Comparison of ENCODE assay signal across 25 cellular contexts in the genomic region with DNA sequence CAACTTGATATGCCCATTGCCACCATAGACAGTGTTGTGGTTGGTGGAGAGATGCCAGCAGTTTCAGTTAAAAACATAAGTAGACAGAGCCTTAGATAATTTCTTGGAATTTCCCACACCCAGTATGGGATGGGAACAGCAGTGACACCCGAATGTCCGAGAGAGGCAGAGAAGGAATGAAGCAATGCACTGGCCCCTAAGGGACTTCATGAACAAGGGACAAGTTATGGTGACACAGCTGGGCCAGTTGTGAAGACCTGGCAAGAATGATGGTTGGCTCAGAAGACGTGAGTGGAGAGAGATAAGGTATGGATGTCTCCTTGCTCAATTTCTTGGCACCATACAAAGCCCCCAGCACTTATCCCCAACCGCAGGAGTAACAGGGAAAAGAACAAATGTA.
"Had no signal": no experiment of that assay in that cellular context is flagged by ENCODE, and none has a peak within 500 bp of the region (broad histone marks: within the 10 kb centered on the region; RNA-seq: fewer than 3 reads in every experiment).

No MANE protein-coding gene starts in this region.

- H3K9me3 ChIP-seq: colonic mucosa, gastrocnemius medialis, mucosa of descending colon, testis had no signal

- FAIRE-seq: endometrium, keratinocyte, urothelium cell line had no signal

- H3K36me3 ChIP-seq: colonic mucosa, esophagus squamous epithelium, gastrocnemius medialis, neural progenitor cell, stomach, tibial artery had no signal

- H3K4me3 ChIP-seq: colonic mucosa, esophagus squamous epithelium, gastrocnemius medialis, lung, mucosa of descending colon, neural progenitor cell, stomach, testis, tibial artery had no signal

- ATAC-seq: effector memory CD8-positive, alpha-beta T cell; gastrocnemius medialis; left lobe of liver; mucosa of descending colon; natural killer cell treated with Interleukin-12 subunit alpha and Interleukin-12 subunit beta and Interleukin-15 and Interleukin-18, amount 100 ng/mL, for 72 hours; sciatic nerve; stimulated activated effector memory CD8-positive, alpha-beta T cell treated with anti-CD3 and anti-CD28 coated beads, Interleukin-12 subunit alpha, Interleukin-12 subunit beta, amount 100 ng/mL, for 72 hours had no signal

- H3K9ac ChIP-seq: neural progenitor cell, parathyroid adenoma had no signal

- DNase-seq: colonic mucosa; dermis blood vessel endothelial cell; effector memory CD8-positive, alpha-beta T cell; erythroblast; esophagus squamous epithelium; foreskin fibroblast; gastrocnemius medialis; mucosa of descending colon; naive B cell; stimulated activated CD4-positive, alpha-beta T cell treated with anti-CD3 and anti-CD28 coated beads, Interleukin-2, amount 100 ng/mL, for 24 hours; stimulated activated CD4-positive, alpha-beta T cell treated with anti-CD3 and anti-CD28 coated beads, Interleukin-4, amount 100 ng/mL, for 24 hours; stimulated activated naive CD4-positive, alpha-beta T cell treated with Interleukin-2 at 50 U/mL for 16 hours; stomach; testis; tibial artery had no signal

- H2AFZ ChIP-seq: neural progenitor cell, parathyroid adenoma had no signal

- H3K27ac ChIP-seq: colonic mucosa, gastrocnemius medialis, neural progenitor cell, parathyroid adenoma, testis, tibial artery had no signal

- H3K4me1 ChIP-seq: colonic mucosa, gastrocnemius medialis, parathyroid adenoma, tibial artery had no signal

- H3K79me2 ChIP-seq: parathyroid adenoma had no signal

- H3K4me2 ChIP-seq: neural progenitor cell had no signal

- H3K27me3 ChIP-seq: colonic mucosa, esophagus squamous epithelium, gastrocnemius medialis, neural progenitor cell, stomach, testis, tibial artery had no signal
